In genomic region chr19:6903446-6903845, GRCh38 we compare ENCODE assay signal across 11 cellular contexts. TPM values are rescaled to one million over a fixed set of nuclear protein-coding genes. Genes with fewer than 3 reads are reported as not detected.
"Had no signal": no experiment of that assay in that cellular context is flagged by ENCODE, and none has a peak within 500 bp of the region (broad histone marks: within the 10 kb centered on the region; RNA-seq: fewer than 3 reads in every experiment).

No MANE protein-coding gene starts in this region.

- ATAC-seq: GM23338, HCT116 had no signal

- H3K9me3 ChIP-seq: HAP-1 had no signal

- H2AFZ ChIP-seq: GM23248, GM23338 had no signal

- H3K4me1 Mint-ChIP-seq: GM23338, H9 had no signal

- H3K4me1 ChIP-seq: HAP-1 had no signal

- FAIRE-seq: H1, H54 had no signal

- H3K4me3 ChIP-seq: GM23248, GM23338, HAP-1 had no signal

- H3K9ac ChIP-seq: GM23248 had no signal

- H3K36me3 ChIP-seq: HAP-1 had no signal

- H3K4me2 ChIP-seq: GM23338 had no signal

- H3K4me3 Mint-ChIP-seq: GM23338, H9, HFFc6 had no signal

- H3K27ac Mint-ChIP-seq: GM23338, H9, HFFc6 had no signal

- H3K27ac ChIP-seq: GM23248 had no signal

- DNase-seq: GM23248, GOT3, H7, H9, HCEC 1CT, HFFc6 had no signal

RNA-seq across cellular contexts. Expression of gene ADGRE1, which starts 16.1 kb away (rescaled TPM):
- total RNA-seq: GM23248, GM23338, H1, H7, H9 had no signal
- polyA plus RNA-seq: GM23248, GM23338, H1 had no signal
